ENCODE assay signal across 14 cellular contexts in the genomic region with DNA sequence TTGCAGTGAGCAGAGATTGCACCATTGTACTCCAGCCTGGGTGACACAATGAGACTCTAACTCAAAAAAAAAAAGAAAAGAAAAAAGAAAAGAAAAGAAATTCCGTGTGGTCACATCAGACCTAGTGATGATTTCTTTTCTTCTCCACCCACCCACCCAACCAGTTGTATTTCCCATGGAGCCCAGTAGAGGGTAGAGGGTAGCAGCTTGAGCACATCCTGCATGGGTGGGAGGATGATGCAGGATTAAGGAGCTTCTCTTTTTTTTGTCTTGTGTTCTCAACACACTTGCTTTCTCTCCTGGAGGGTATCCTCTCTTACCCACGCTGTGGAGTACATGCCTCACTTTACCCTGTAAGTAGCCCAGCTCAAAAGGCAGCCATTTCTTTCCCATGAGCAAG.
DNase-seq lines count a peak whose midpoint lies in the region; ATAC-seq and TF ChIP-seq lines count a peak whose summit lies in the region.
"Had no signal": no experiment of that assay in that cellular context is flagged by ENCODE, and none has a peak within 500 bp of the region (broad histone marks: within the 10 kb centered on the region; RNA-seq: fewer than 3 reads in every experiment).

No MANE protein-coding gene starts in this region.

- peaks cover 1% of the 10 kb centered on the region for H3K27me3 Mint-ChIP-seq in chondrocyte (ENCODE audit: low read depth)
- H3K27me3 Mint-ChIP-seq in activated T-helper 17 cell treated with anti-CD3 and anti-CD28 coated beads, Interleukin-2, amount 50 U/mL, for 72 hours, result peaks cover 3% of the 10 kb centered on the region

- H3K4me1 ChIP-seq in hepatocyte (ENCODE audit: insufficient read depth), result peaks cover 6% of the 10 kb centered on the region

- WGBS in hepatocyte (ENCODE audit: low lambda C conversion rate, missing lambda C conversion rate), result 84% methylated on average over 2 of the region's 2 CpGs

- peaks cover 3% of the 10 kb centered on the region for H3K9me3 Mint-ChIP-seq in chondrocyte (ENCODE audit: low read depth)
- no peaks in the 10 kb centered on the region for H3K9me3 Mint-ChIP-seq in activated T-helper 17 cell treated with anti-CD3 and anti-CD28 coated beads, Interleukin-2, amount 50 U/mL, for 72 hours
- H3K9me3 Mint-ChIP-seq: activated T-helper 2 cell treated with anti-CD3 and anti-CD28 coated beads, Interferon-gamma antibody, Interleukin-2, Interleukin-4, amounts not matched to agents 10 μg/mL and 5 μg/mL and 100 μg/mL, durations not matched to agents 14 hours and 24 hours and 36 hours; central memory CD8-positive, alpha-beta T cell; neural crest cell had no signal

- POLR2A ChIA-PET in AG04450 (lab: Yijun Ruan, JAX), result no interaction called here

- CTCF ChIA-PET in AG04450 (lab: Charles Lee), result interaction anchor here (1.0 to 1.3 kb wide), 3 partner anchors 36 to 511 kb away, joined by 3 to 4 read pairs (median 3); no protein-coding TSS in a partner anchor

- no peaks in the 10 kb centered on the region for H3K9me2 ChIP-seq in hepatocyte (replicated peaks; ENCODE audit: insufficient read depth)

- H3K4me2 ChIP-seq in hepatocyte, result no peak overlapping the region
- H3K4me2 ChIP-seq: PC-9 had no signal

- H3K4me3 ChIP-seq in AG04450 (ENCODE audit: low read depth, low read length), result no peak overlapping the region
- H3K4me3 ChIP-seq in hepatocyte, result no peak overlapping the region
- H3K4me3 ChIP-seq: PC-9 had no signal

- TF ChIP-seq CTCF in AG04450 (IDR thresholded peaks at IDR 0.05; ENCODE audit: low read depth, low read length), result peak; percentile 42
- peak; percentile 46 for TF ChIP-seq CTCF in chondrocyte (IDR thresholded peaks at IDR 0.05)
- TF ChIP-seq CTCF in hepatocyte (IDR thresholded peaks at IDR 0.05; ENCODE audit: poor library complexity), result no peak

- DNase-seq in AG04450 (ENCODE audit: low read depth, low spot score) (no peak), Daoy (ENCODE audit: low read depth) (peak; percentile 35), NAMALWA (ENCODE audit: low spot score) (peak; percentile 31), chondrocyte (ENCODE audit: low spot score) (no peak), SW480 (ENCODE audit: low spot score) (no peak), hepatocyte (ENCODE audit: low spot score) (no peak)
- DNase-seq in activated naive CD4-positive, alpha-beta T cell treated with anti-CD3 and anti-CD28 coated beads, Interleukin-2, amount 50 U/mL, for 16 hours, result no peak
- DNase-seq: foreskin fibroblast, PC-9 had no signal

- H4K20me1 ChIP-seq in hepatocyte (ENCODE audit: insufficient read depth, poor library complexity, severe bottlenecking), result no peaks in the 10 kb centered on the region

- H3K79me2 ChIP-seq in hepatocyte, result no peaks in the 10 kb centered on the region

- peaks cover 9% of the 10 kb centered on the region for H3K4me1 Mint-ChIP-seq in chondrocyte (ENCODE audit: low read depth)
- no peaks in the 10 kb centered on the region for H3K4me1 Mint-ChIP-seq in activated T-helper 17 cell treated with anti-CD3 and anti-CD28 coated beads, Interleukin-2, amount 50 U/mL, for 72 hours

- no peaks in the 10 kb centered on the region for H3K36me3 ChIP-seq in hepatocyte (replicated peaks; ENCODE audit: insufficient read depth, low read depth)

- ATAC-seq in activated T-helper 17 cell treated with anti-CD3 and anti-CD28 coated beads, Interleukin-2, amount 50 U/mL, for 72 hours (replicated peaks), result no peak

- no peaks in the 10 kb centered on the region for H3K36me3 Mint-ChIP-seq in chondrocyte (ENCODE audit: low read depth)
- H3K36me3 Mint-ChIP-seq in activated T-helper 17 cell treated with anti-CD3 and anti-CD28 coated beads, Interleukin-2, amount 50 U/mL, for 72 hours (ENCODE audit: low read depth), result no peaks in the 10 kb centered on the region

- no peak overlapping the region for H2AFZ ChIP-seq in hepatocyte
- H2AFZ ChIP-seq: PC-9 had no signal

- no peak overlapping the region for H3K27ac Mint-ChIP-seq in chondrocyte (ENCODE audit: unreplicated experiment)
- no peak overlapping the region for H3K27ac Mint-ChIP-seq in activated T-helper 17 cell treated with anti-CD3 and anti-CD28 coated beads, Interleukin-2, amount 50 U/mL, for 72 hours
- H3K27ac Mint-ChIP-seq: activated T-helper 2 cell treated with anti-CD3 and anti-CD28 coated beads, Interferon-gamma antibody, Interleukin-2, Interleukin-4, amounts not matched to agents 10 μg/mL and 5 μg/mL and 100 μg/mL, durations not matched to agents 14 hours and 24 hours and 36 hours had no signal

- peaks cover 25% of the 10 kb centered on the region for H3K27me3 ChIP-seq in AG04450 (ENCODE audit: control insufficient read depth, insufficient read depth, low read length)
- no peaks in the 10 kb centered on the region for H3K27me3 ChIP-seq in hepatocyte

- no peaks in the 10 kb centered on the region for H3K9me3 ChIP-seq in AG04450 (ENCODE audit: control insufficient read depth, insufficient read depth, low read length)
- no peaks in the 10 kb centered on the region for H3K9me3 ChIP-seq in hepatocyte (ENCODE audit: low read depth)

- no peak overlapping the region for H3K4me3 Mint-ChIP-seq in chondrocyte (ENCODE audit: unreplicated experiment)
- H3K4me3 Mint-ChIP-seq in activated T-helper 17 cell treated with anti-CD3 and anti-CD28 coated beads, Interleukin-2, amount 50 U/mL, for 72 hours, result no peak overlapping the region
- H3K4me3 Mint-ChIP-seq: central memory CD8-positive, alpha-beta T cell; neural crest cell had no signal

- no peak overlapping the region for H3K27ac ChIP-seq in AG04450 (ENCODE audit: low read depth, low read length)
- H3K27ac ChIP-seq in hepatocyte, result no peak overlapping the region
- H3K27ac ChIP-seq: HL-60, PC-9 had no signal

Comparison
In these comparisons a context has a peak if more than half of its experiments do, and no peak if none do; other contexts are left out.
1. DNase-seq: peak in Daoy (single experiment) and NAMALWA (single experiment); none in AG04450 (single experiment), chondrocyte (single experiment), SW480 (single experiment), hepatocyte (single experiment) and activated naive CD4-positive, alpha-beta T cell treated with anti-CD3 and anti-CD28 coated beads, Interleukin-2, amount 50 U/mL, for 16 hours (single experiment).